Comparison of ENCODE assay signal across 20 cellular contexts in the genomic region with DNA sequence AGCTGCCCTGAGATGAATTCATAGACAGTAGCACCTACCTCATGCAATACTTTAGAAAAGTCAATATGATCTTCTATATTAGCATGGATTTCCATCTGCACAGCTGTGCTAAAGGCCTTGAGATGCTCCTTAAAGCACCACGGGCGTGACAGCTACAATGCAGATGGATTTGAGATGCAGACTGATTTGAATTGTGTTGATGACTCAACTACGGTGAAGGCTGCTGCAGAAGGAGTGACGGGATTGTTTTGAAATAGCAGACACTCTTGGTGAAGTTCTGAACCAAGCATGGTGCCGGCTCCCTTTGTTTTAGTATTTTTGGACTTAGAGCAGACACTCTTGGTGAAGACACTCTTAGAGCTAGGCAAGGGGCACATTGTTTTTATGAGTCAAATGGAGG.
"Had no signal": no experiment of that assay in that cellular context is flagged by ENCODE, and none has a peak within 500 bp of the region (broad histone marks: within the 10 kb centered on the region; RNA-seq: fewer than 3 reads in every experiment).

No MANE protein-coding gene starts in this region.

- H3K27ac Mint-ChIP-seq: endodermal cell; natural killer cell treated with Interleukin-12 subunit alpha and Interleukin-12 subunit beta and Interleukin-15 and Interleukin-18, amount 100 ng/mL, for 72 hours; neural progenitor cell; progenitor cell of endocrine pancreas had no signal

- H3K27me3 ChIP-seq: colonic mucosa, neural progenitor cell, pancreas, tibial artery, upper lobe of left lung, uterus had no signal

- H3K27ac ChIP-seq: colonic mucosa, neural progenitor cell, pancreas, upper lobe of left lung, uterus had no signal

- H3K9me3 Mint-ChIP-seq: endodermal cell; natural killer cell treated with Interleukin-12 subunit alpha and Interleukin-12 subunit beta and Interleukin-15 and Interleukin-18, amount 100 ng/mL, for 72 hours; neural progenitor cell had no signal

- H3K9me3 ChIP-seq: colonic mucosa, mucosa of descending colon, pancreas, tibial artery, upper lobe of left lung, uterus had no signal

- H3K4me1 ChIP-seq: colonic mucosa, pancreas, upper lobe of left lung, uterus had no signal

- H3K4me3 Mint-ChIP-seq: endodermal cell; natural killer cell treated with Interleukin-12 subunit alpha and Interleukin-12 subunit beta and Interleukin-15 and Interleukin-18, amount 100 ng/mL, for 72 hours; neural progenitor cell had no signal

- DNase-seq: colonic mucosa; dermis blood vessel endothelial cell; effector CD4-positive, alpha-beta T cell; endodermal cell; erythroblast; foreskin melanocyte; hippocampal formation; kidney glomerular epithelial cell; mucosa of descending colon; pancreas; right cardiac atrium; stimulated activated CD4-positive, alpha-beta T cell treated with anti-CD3 and anti-CD28 coated beads, Interleukin-2, amount 100 ng/mL, for 48 hours; stimulated activated naive CD4-positive, alpha-beta T cell treated with Interleukin-2 at 50 U/mL for 16 hours; tibial artery; upper lobe of left lung; uterus had no signal

- H3K27me3 Mint-ChIP-seq: natural killer cell treated with Interleukin-12 subunit alpha and Interleukin-12 subunit beta and Interleukin-15 and Interleukin-18, amount 100 ng/mL, for 72 hours had no signal

- H3K4me3 ChIP-seq: colonic mucosa, mucosa of descending colon, neural progenitor cell, pancreas, smooth muscle cell, tibial artery, upper lobe of left lung, uterus had no signal

- H2AFZ ChIP-seq: neural progenitor cell had no signal

- H3K36me3 Mint-ChIP-seq: natural killer cell treated with Interleukin-12 subunit alpha and Interleukin-12 subunit beta and Interleukin-15 and Interleukin-18, amount 100 ng/mL, for 72 hours; neural progenitor cell had no signal

- H3K36me3 ChIP-seq: colonic mucosa, neural progenitor cell, pancreas, upper lobe of left lung, uterus had no signal

- H3K9ac ChIP-seq: neural progenitor cell had no signal

- H3K4me2 ChIP-seq: neural progenitor cell, smooth muscle cell had no signal

- ATAC-seq: mucosa of descending colon; natural killer cell treated with Interleukin-12 subunit alpha and Interleukin-12 subunit beta and Interleukin-15 and Interleukin-18, amount 100 ng/mL, for 72 hours; pancreas had no signal
